Comparison of ENCODE assay signal across 8 cellular contexts in genomic region chr16:25256821-25257503, GRCh38. TPM values are rescaled to one million over a fixed set of nuclear protein-coding genes. Genes with fewer than 3 reads are reported as not detected.
A peak's percentile ranks its signal among the peaks of the same experiment; 100 is the strongest.
DNase-seq lines count a peak whose midpoint lies in the region; ATAC-seq and TF ChIP-seq lines count a peak whose summit lies in the region.

No MANE protein-coding gene starts in this region.

- peak overlapping the region; percentile 91 to 98 for H3K27ac ChIP-seq in ascending aorta

- DNase-seq in D341Med (ENCODE audit: low spot score): peak; percentile 48
- DNase-seq in NCI-H1105 treated with DMSO at 0.1 percent for 48 hours (lab: John Stamatoyannopoulos, UW): peak; percentile 38
- peak in 1 of 2 donors; percentile 62 for DNase-seq in ascending aorta (ENCODE audit: low spot score in 2 of 2)
- peak; percentile 64 for DNase-seq in islet precursor cell
- peak; percentile 3 to 18 for DNase-seq in stimulated activated naive CD8-positive, alpha-beta T cell treated with anti-CD3 and anti-CD28 coated beads, Interleukin-15, amount 100 ng/mL, for 72 hours
- no peak for DNase-seq in T1000 (lab: John Stamatoyannopoulos, UW)
- no peak for DNase-seq in activated effector memory CD4-positive, alpha-beta T cell treated with Interleukin-2 at 50 U/mL for 16 hours

- peak overlapping the region; percentile 94 for H3K4me3 Mint-ChIP-seq in stimulated activated naive CD8-positive, alpha-beta T cell treated with anti-CD3 and anti-CD28 coated beads, Interleukin-15, amount 100 ng/mL, for 72 hours

- H3K4me1 Mint-ChIP-seq in stimulated activated naive CD8-positive, alpha-beta T cell treated with anti-CD3 and anti-CD28 coated beads, Interleukin-15, amount 100 ng/mL, for 72 hours: peaks cover 63% of the 10 kb centered on the region

- H3K27ac Mint-ChIP-seq in stimulated activated naive CD8-positive, alpha-beta T cell treated with anti-CD3 and anti-CD28 coated beads, Interleukin-15, amount 100 ng/mL, for 72 hours: peak overlapping the region; percentile 92 to 97

- peaks cover 20 to 22% of the 10 kb centered on the region in 2 donors for H3K36me3 ChIP-seq in ascending aorta

- peak in 2 of 3 experiments; percentile 3 to 10 for TF ChIP-seq CTCF in ascending aorta (IDR thresholded peaks at IDR 0.05)

- no peaks in the 10 kb centered on the region for H3K27me3 ChIP-seq in ascending aorta

- intact Hi-C loops in ascending aorta (cut with DNase I): loop anchor here (5.0 to 10.0 kb wide), 3 partner anchors 150 to 742 kb away; no protein-coding TSS in a partner anchor

- H3K9me3 Mint-ChIP-seq in stimulated activated naive CD8-positive, alpha-beta T cell treated with anti-CD3 and anti-CD28 coated beads, Interleukin-15, amount 100 ng/mL, for 72 hours: no peaks in the 10 kb centered on the region

- H3K9me3 ChIP-seq in ascending aorta: no peaks in the 10 kb centered on the region

- no peaks in the 10 kb centered on the region for H3K27me3 Mint-ChIP-seq in stimulated activated naive CD8-positive, alpha-beta T cell treated with anti-CD3 and anti-CD28 coated beads, Interleukin-15, amount 100 ng/mL, for 72 hours

- H3K4me3 ChIP-seq in ascending aorta: peak overlapping the region; percentile 70 to 92

- peak; percentile 5 for ATAC-seq in GM21447 (IDR thresholded peaks at IDR 0.05; ENCODE audit: unreplicated experiment)
- no peak for ATAC-seq in stimulated activated naive CD8-positive, alpha-beta T cell treated with anti-CD3 and anti-CD28 coated beads, Interleukin-15, amount 100 ng/mL, for 72 hours

- peaks cover 7 to 20% of the 10 kb centered on the region in 2 donors for H3K4me1 ChIP-seq in ascending aorta

RNA-seq across cellular contexts. Expression of gene ZKSCAN2, which starts 0.7 kb away (rescaled TPM):
- total RNA-seq in ascending aorta: 3.1 TPM

RNA-seq across cellular contexts. Expression of gene AQP8, which starts 40.2 kb away (rescaled TPM):
- total RNA-seq in ascending aorta: not detected

Comparison
In these comparisons a context has a peak if more than half of its experiments do, and no peak if none do; other contexts are left out.
1. DNase-seq: peak in D341Med (single experiment), NCI-H1105 treated with DMSO at 0.1 percent for 48 hours (single experiment), islet precursor cell (single experiment) and stimulated activated naive CD8-positive, alpha-beta T cell treated with anti-CD3 and anti-CD28 coated beads, Interleukin-15, amount 100 ng/mL, for 72 hours (2 of 2); none in T1000 (single experiment) and activated effector memory CD4-positive, alpha-beta T cell treated with Interleukin-2 at 50 U/mL for 16 hours (single experiment).